Comparison of ENCODE assay signal across 28 cellular contexts in the genomic region with DNA sequence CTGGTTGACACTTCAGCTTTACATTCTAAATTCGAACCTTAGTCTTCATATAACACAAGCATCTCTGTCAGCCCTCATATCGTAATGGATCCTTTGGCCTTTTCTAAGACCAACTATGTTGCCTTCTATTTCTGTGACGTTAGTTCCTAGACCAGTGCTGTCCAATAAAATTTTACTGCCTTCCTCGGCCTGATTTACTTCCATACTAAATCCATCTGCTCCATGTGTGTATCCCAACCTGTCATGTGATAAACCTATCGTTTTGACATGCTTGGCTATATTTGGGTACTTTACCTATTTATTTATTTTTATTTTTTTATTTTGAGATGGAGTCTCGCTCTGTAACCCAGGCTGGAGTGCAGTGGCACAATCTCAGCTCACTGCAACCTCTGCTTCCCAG. TPM values are rescaled to one million over a fixed set of nuclear protein-coding genes. Genes with fewer than 3 reads are reported as not detected.
DNase-seq lines count a peak whose midpoint lies in the region; ATAC-seq, FAIRE-seq and TF ChIP-seq lines count a peak whose summit lies in the region.
"Had no signal": no experiment of that assay in that cellular context is flagged by ENCODE, and none has a peak within 500 bp of the region (broad histone marks: within the 10 kb centered on the region; RNA-seq: fewer than 3 reads in every experiment).

No MANE protein-coding gene starts in this region.

- peaks cover 12 to 48% of the 10 kb centered on the region in 2 experiments; a peak in 4 of 5 replicates for H3K36me3 ChIP-seq in HepG2 (replicated peaks in 1 of 2; ENCODE audit: control insufficient read depth in 1 of 2, insufficient read depth in 2 of 2, low read length in 2 of 2)
- peaks cover 0 to 53% (median 17%) of the 10 kb centered on the region in 4 donors for H3K36me3 ChIP-seq in right lobe of liver
- H3K36me3 ChIP-seq in adipocyte (ENCODE audit: control insufficient read depth, insufficient read depth, low read length, severe bottlenecking): peaks cover 44% of the 10 kb centered on the region

- no peaks in the 10 kb centered on the region for H3K9me3 ChIP-seq in HepG2 (ENCODE audit: low read length)
- H3K9me3 ChIP-seq in right lobe of liver: no peaks in the 10 kb centered on the region
- no peaks in the 10 kb centered on the region for H3K9me3 ChIP-seq in adipocyte (ENCODE audit: control insufficient read depth, low read length)
- H3K9me3 ChIP-seq: BE2C had no signal

- TF ChIP-seq CTCF in HepG2 (CRISPR knock-in tag; IDR thresholded peaks at IDR 0.05) (no peak), right lobe of liver (IDR thresholded peaks at IDR 0.05) (no peak), fibroblast of villous mesenchyme (IDR thresholded peaks at IDR 0.05; ENCODE audit: insufficient read depth, low read depth, low read length) (no peak)

- DNase-seq in HepG2 (ENCODE audit: low spot score): no peak
- no peak for DNase-seq in right lobe of liver
- DNase-seq in adipocyte (ENCODE audit: low read depth): no peak
- peak; percentile 71 for DNase-seq in fibroblast of villous mesenchyme (ENCODE audit: low read depth)
- no peak for DNase-seq in stimulated activated CD4-positive, alpha-beta T cell treated with anti-CD3 and anti-CD28 coated beads, Interleukin-1b, Interleukin-23, amount 100 ng/mL, for 48 hours
- no peak for DNase-seq in 8988T
- DNase-seq in stimulated activated naive CD8-positive, alpha-beta T cell treated with anti-CD3 and anti-CD28 coated beads, Interleukin-15, Interleukin-2, amounts not matched to agents 100 U/mL and 50 U/mL, for 24 hours: no peak
- DNase-seq: ACHN; BE2C; C1 segment of cervical spinal cord; CD4-positive, alpha-beta memory T cell; CD4-positive, CD25-positive, alpha-beta regulatory T cell; CD8-positive, alpha-beta memory T cell; COR-L47; DMS 273 treated with DMSO at 0.1 percent for 48 hours; DMS153; DMS53; DMS79; DND-41; EL; GDM1 had no signal

- TF ChIP-seq EP300 in HepG2 (IDR thresholded peaks at IDR 0.05; ENCODE audit: low read depth in 2 of 2, low read length in 2 of 2): no peak
- no peak for TF ChIP-seq EP300 in HepG2 (CRISPR knock-in tag; IDR thresholded peaks at IDR 0.05; ENCODE audit: borderline replicate concordance)

- TF ChIP-seq POLR2A in HepG2 (IDR thresholded peaks at IDR 0.05; ENCODE audit: insufficient read depth in 1 of 2, low read depth in 2 of 2, low read length in 2 of 2) (no peak), right lobe of liver (IDR thresholded peaks at IDR 0.05) (no peak)

- H3K27ac ChIP-seq in HepG2 (ENCODE audit: extremely low read length, insufficient read depth, low read length) (no peak overlapping the region), right lobe of liver (no peak overlapping the region)
- H3K27ac ChIP-seq: 22Rv1, BLaER1 had no signal

- 94% methylated on average over 6 of the region's 6 CpGs for WGBS in HepG2 (ENCODE audit: low lambda C conversion rate)
- whole genome bisulfite sequencing in right lobe of liver (ENCODE audit: insufficient coverage, low coverage, low lambda C conversion rate, missing lambda C conversion rate): 89% methylated on average over 6 of the region's 6 CpGs

- H4K20me1 ChIP-seq in HepG2 (ENCODE audit: insufficient read depth, low read length): no peaks in the 10 kb centered on the region

- CTCF ChIA-PET in HepG2 (lab: Yijun Ruan, JAX; ENCODE audit: low intra/inter-chr PET ratio, low total read pairs): no interaction called here

- POLR2A ChIA-PET in HepG2 (lab: Yijun Ruan, JAX): no interaction called here

- no peak overlapping the region for H3K4me2 ChIP-seq in HepG2 (ENCODE audit: low read depth, low read length)

- intact Hi-C loops in HepG2 (cut with micrococcal nuclease; ENCODE audit: unreplicated experiment) (no loop called here), right lobe of liver (cut with DNase I) (no loop called here)

- ATAC-seq in HepG2 (no peak), right lobe of liver (no peak)
- no peak for ATAC-seq in stimulated activated naive CD8-positive, alpha-beta T cell treated with anti-CD3 and anti-CD28 coated beads, Interleukin-15, Interleukin-2, amounts not matched to agents 100 U/mL and 50 U/mL, for 24 hours
- ATAC-seq: GM12878 had no signal

- no peak for FAIRE-seq in HepG2 (lab: Jason Lieb, UNC)
- FAIRE-seq: A204.1, GM12878, GM12892, GM18507, GM19239 had no signal

- no TSS peak for BruUV-seq in HepG2 (replicated peaks; lab: Mats Ljungman, UMichigan)

- H2AFZ ChIP-seq in HepG2 (ENCODE audit: low read length): no peak overlapping the region

- no peak for TF ChIP-seq RAD21 in HepG2 (CRISPR knock-in tag; IDR thresholded peaks at IDR 0.05)

- H3K4me1 ChIP-seq in HepG2 (ENCODE audit: insufficient read depth, low read length) (no peaks in the 10 kb centered on the region), right lobe of liver (peaks cover 0 to 14% (median 6%) of the 10 kb centered on the region in 4 donors), adipocyte (ENCODE audit: control insufficient read depth, insufficient read depth, low read length) (peaks cover 36% of the 10 kb centered on the region)
- H3K4me1 ChIP-seq: BE2C had no signal

- in situ Hi-C loops in HepG2 (cut with HindIII; ENCODE audit: extremely low pct_ligation_motif_present, low pct_unique_long_range_greater_than_20kb): no loop called here

- H3K79me2 ChIP-seq in HepG2 (ENCODE audit: insufficient read depth, low read length): no peaks in the 10 kb centered on the region

- H3K27me3 ChIP-seq in HepG2 (ENCODE audit: control insufficient read depth in 1 of 2, insufficient read depth in 2 of 2, low read length in 2 of 2): no peaks in the 10 kb centered on the region
- no peaks in the 10 kb centered on the region for H3K27me3 ChIP-seq in right lobe of liver
- no peaks in the 10 kb centered on the region for H3K27me3 ChIP-seq in adipocyte (replicated peaks; ENCODE audit: control insufficient read depth, insufficient read depth, low read length)
- H3K27me3 ChIP-seq: BE2C, BLaER1 had no signal

- H3K9ac ChIP-seq in HepG2 (ENCODE audit: insufficient read depth, low read depth, low read length): no peak overlapping the region
- peak overlapping the region; percentile 43 for H3K9ac ChIP-seq in adipocyte (ENCODE audit: low read length)

- no peak overlapping the region for H3K4me3 ChIP-seq in HepG2 (replicated peaks in 1 of 3; ENCODE audit: insufficient read depth in 1 of 3, low read depth in 2 of 3, low read length in 3 of 3)
- no peak overlapping the region for H3K4me3 ChIP-seq in right lobe of liver
- peak overlapping the region; percentile 14 for H3K4me3 ChIP-seq in adipocyte (ENCODE audit: low read length)
- H3K4me3 ChIP-seq in fibroblast of villous mesenchyme (ENCODE audit: low read depth, low read length): no peak overlapping the region
- H3K4me3 ChIP-seq: BLaER1, GM12878 had no signal

RNA-seq across cellular contexts. Expression of a gene that starts 20.3 kb away (rescaled TPM):
- total RNA-seq in HepG2 (2016; rRNA removed; fragmentation: Illumina TruSeq; extraction: Trizol): 4.7 and 15.2 TPM in 2 replicates
- 6.6 and 7.1 TPM in 2 replicates for total RNA-seq in HepG2 (2016; cell fraction: cytosol; rRNA removed; fragmentation: Illumina TruSeq; extraction: Trizol; ENCODE audit: low read depth)
- total RNA-seq in HepG2 (2016; cell fraction: insoluble cytoplasmic fraction; rRNA removed; fragmentation: Illumina TruSeq; extraction: Trizol): 4.6 and 15.0 TPM in 2 replicates
- 4.4 and 7.0 TPM in 2 replicates for total RNA-seq in HepG2 (2016; cell fraction: membrane; rRNA removed; fragmentation: Illumina TruSeq; extraction: Trizol)
- total RNA-seq in HepG2 (2016; cell fraction: nucleus; rRNA removed; fragmentation: Illumina TruSeq; extraction: Trizol): 21.7 and 22.3 TPM in 2 replicates
- polyA plus RNA-seq in HepG2 (2011; rRNA removed): 16.3 and 20.5 TPM in 2 replicates
- polyA plus RNA-seq in HepG2 (2011; cell fraction: cytosol; rRNA removed): 5.7 and 7.8 TPM in 2 replicates
- polyA plus RNA-seq in HepG2 (2011; cell fraction: nucleus; rRNA removed): 121 and 145 TPM in 2 replicates
- polyA plus RNA-seq in HepG2 (2012): 15.1 and 17.6 TPM in 2 replicates
- 0.63 and 0.75 TPM in 2 replicates for polyA plus RNA-seq in HepG2 (2016; cell fraction: cytosol; fragmentation: Illumina TruSeq; extraction: Trizol; ENCODE audit: low read depth)
- 2.6 and 3.0 TPM in 2 replicates for polyA plus RNA-seq in HepG2 (2016; cell fraction: insoluble cytoplasmic fraction; fragmentation: Illumina TruSeq; extraction: Trizol; ENCODE audit: low read depth)
- polyA plus RNA-seq in HepG2 (2016; cell fraction: membrane; fragmentation: Illumina TruSeq; extraction: Trizol; ENCODE audit: low read depth): 1.0 and 1.6 TPM in 2 replicates
- 32.8 and 40.3 TPM in 2 replicates for polyA plus RNA-seq in HepG2 (2016; cell fraction: nucleus; fragmentation: Illumina TruSeq; extraction: Trizol; ENCODE audit: insufficient read depth, low read depth)
- 35.4 and 39.1 TPM in 2 replicates for polyA minus RNA-seq in HepG2 (2011; rRNA and poly(A)+ RNA removed; ENCODE audit: low replicate concordance)
- polyA minus RNA-seq in HepG2 (2011; cell fraction: cytosol; rRNA and poly(A)+ RNA removed): 11.3 and 12.3 TPM in 2 replicates
- 49.6 and 61.3 TPM in 2 replicates for polyA minus RNA-seq in HepG2 (2011; cell fraction: nucleus; rRNA and poly(A)+ RNA removed)
- total RNA-seq in right lobe of liver: 10 to 100 TPM; 24.7 to 41.7 (median 26.8) TPM
- total RNA-seq in fibroblast of villous mesenchyme: 16.4 and 18.4 TPM in 2 replicates

RNA-seq across cellular contexts. Expression of a gene that starts 20.4 kb away (rescaled TPM):
- total RNA-seq in HepG2 (2016; rRNA removed; fragmentation: Illumina TruSeq; extraction: Trizol) (15.4 and 18.3 TPM in 2 replicates), right lobe of liver (1 to 10 TPM; 5.3 to 8.1 (median 7.5) TPM), fibroblast of villous mesenchyme (18.7 and 22.9 TPM in 2 replicates)
- total RNA-seq in HepG2 (2016; cell fraction: cytosol; rRNA removed; fragmentation: Illumina TruSeq; extraction: Trizol; ENCODE audit: low read depth): 9.1 and 9.3 TPM in 2 replicates
- total RNA-seq in HepG2 (2016; cell fraction: insoluble cytoplasmic fraction; rRNA removed; fragmentation: Illumina TruSeq; extraction: Trizol): 15.3 and 17.4 TPM in 2 replicates
- total RNA-seq in HepG2 (2016; cell fraction: membrane; rRNA removed; fragmentation: Illumina TruSeq; extraction: Trizol): 11.0 and 11.6 TPM in 2 replicates
- total RNA-seq in HepG2 (2016; cell fraction: nucleus; rRNA removed; fragmentation: Illumina TruSeq; extraction: Trizol): 7.4 and 9.6 TPM in 2 replicates
- polyA plus RNA-seq in HepG2 (2011; rRNA removed): 8.1 TPM in 2 replicates
- 7.1 and 9.2 TPM in 2 replicates for polyA plus RNA-seq in HepG2 (2011; cell fraction: cytosol; rRNA removed)
- 3.7 and 5.1 TPM in 2 replicates for polyA plus RNA-seq in HepG2 (2011; cell fraction: nucleus; rRNA removed)
- polyA plus RNA-seq in HepG2 (2012): 7.4 and 7.7 TPM in 2 replicates
- 4.6 and 4.9 TPM in 2 replicates for polyA plus RNA-seq in HepG2 (2016; cell fraction: cytosol; fragmentation: Illumina TruSeq; extraction: Trizol; ENCODE audit: low read depth)
- polyA plus RNA-seq in HepG2 (2016; cell fraction: insoluble cytoplasmic fraction; fragmentation: Illumina TruSeq; extraction: Trizol; ENCODE audit: low read depth): 16.9 and 18.1 TPM in 2 replicates
- 6.8 and 7.2 TPM in 2 replicates for polyA plus RNA-seq in HepG2 (2016; cell fraction: membrane; fragmentation: Illumina TruSeq; extraction: Trizol; ENCODE audit: low read depth)
- polyA plus RNA-seq in HepG2 (2016; cell fraction: nucleus; fragmentation: Illumina TruSeq; extraction: Trizol; ENCODE audit: insufficient read depth, low read depth): 12.3 and 12.5 TPM in 2 replicates
- 11.3 and 27.4 TPM in 2 replicates for polyA minus RNA-seq in HepG2 (2011; rRNA and poly(A)+ RNA removed; ENCODE audit: low replicate concordance)
- polyA minus RNA-seq in HepG2 (2011; cell fraction: cytosol; rRNA and poly(A)+ RNA removed): 8.6 and 10.2 TPM in 2 replicates
- polyA minus RNA-seq in HepG2 (2011; cell fraction: nucleus; rRNA and poly(A)+ RNA removed): 11.1 and 13.4 TPM in 2 replicates
